ENCODE assay signal across 8 cellular contexts in genomic region chr6:26401987-26402658, GRCh38. TPM values are rescaled to one million over a fixed set of nuclear protein-coding genes. Genes with fewer than 3 reads are reported as not detected.
DNase-seq lines count a peak whose midpoint lies in the region; ATAC-seq, FAIRE-seq and TF ChIP-seq lines count a peak whose summit lies in the region.

BTN3A1 (plus strand) TSS chr6:26402275; CDS start chr6:26405564, 3,289 bp downstream.

- CTCF ChIA-PET in activated B cell treated with CpG ODN at 0.5 μM for 24 hours (lab: Charles Lee): no interaction called here

- peak within 1 kb of the TSS; percentile 79 for H3K4me3 ChIP-seq in ACC112 (ENCODE audit: low read depth, low read length)

- H3K27ac Mint-ChIP-seq in activated B cell treated with CpG ODN at 0.5 μM for 24 hours: peak within 1 kb of the TSS; percentile 98
- peak within 1 kb of the TSS; percentile 100 for H3K27ac Mint-ChIP-seq in central memory CD8-positive, alpha-beta T cell (ENCODE audit: low read depth)

- DNase-seq in NCI-H2227 (lab: John Stamatoyannopoulos, UW; ENCODE audit: unreplicated experiment) (peak; percentile 82), activated B cell treated with CpG ODN at 0.5 μM for 24 hours (peak; percentile 43)
- DNase-seq in central memory CD8-positive, alpha-beta T cell (ENCODE audit: low spot score in 2 of 2): peak; percentile 46 to 70
- peak; percentile 52 for DNase-seq in stimulated activated CD4-positive, alpha-beta T cell treated with anti-CD3 and anti-CD28 coated beads, Interleukin-12 subunit alpha, Interleukin-12 subunit beta, amount 100 ng/mL, for 4 hours

- H3K27me3 ChIP-seq in ACC112 (ENCODE audit: insufficient read depth, low read length): no peaks in the 10 kb centered on the region

- peak; percentile 75 for ATAC-seq in GM18861 (IDR thresholded peaks at IDR 0.05; ENCODE audit: unreplicated experiment)
- peak; percentile 90 for ATAC-seq in HG03066 (IDR thresholded peaks at IDR 0.05; ENCODE audit: low read depth, unreplicated experiment)
- peak; percentile 87 for ATAC-seq in activated B cell treated with CpG ODN at 0.5 μM for 24 hours (ENCODE audit: low read depth)
- ATAC-seq in central memory CD8-positive, alpha-beta T cell (replicated peaks; ENCODE audit: extremely low read depth, poor library complexity, severe bottlenecking): peak; percentile 85

- peaks cover 12% of the 10 kb centered on the region for H3K4me1 ChIP-seq in ACC112 (ENCODE audit: control insufficient read depth, insufficient read depth, low read length, unreplicated experiment)

- intact Hi-C loops in activated B cell treated with CpG ODN at 0.5 μM for 24 hours (cut with micrococcal nuclease): loop anchor here (1.0 to 5.0 kb wide), 6 partner anchors 15 to 120 kb away; partner anchors contain the start of genes BTN2A2, BTN3A2 and BTN3A3

- H3K4me3 Mint-ChIP-seq in activated B cell treated with CpG ODN at 0.5 μM for 24 hours: peak within 1 kb of the TSS; percentile 98
- peak within 1 kb of the TSS; percentile 98 for H3K4me3 Mint-ChIP-seq in central memory CD8-positive, alpha-beta T cell

- no peaks in the 10 kb centered on the region for H3K27me3 Mint-ChIP-seq in activated B cell treated with CpG ODN at 0.5 μM for 24 hours
- no peaks in the 10 kb centered on the region for H3K27me3 Mint-ChIP-seq in central memory CD8-positive, alpha-beta T cell

- no peaks in the 10 kb centered on the region for H3K36me3 ChIP-seq in ACC112 (ENCODE audit: insufficient read depth, low read length)

- H3K36me3 Mint-ChIP-seq in activated B cell treated with CpG ODN at 0.5 μM for 24 hours (ENCODE audit: low read depth): peaks cover 29% of the 10 kb centered on the region
- peaks cover 35% of the 10 kb centered on the region for H3K36me3 Mint-ChIP-seq in central memory CD8-positive, alpha-beta T cell (ENCODE audit: insufficient read depth)

- TF ChIP-seq CTCF in activated B cell treated with CpG ODN at 0.5 μM for 24 hours (IDR thresholded peaks at IDR 0.05): no peak

- H3K9me3 Mint-ChIP-seq in activated B cell treated with CpG ODN at 0.5 μM for 24 hours: no peaks in the 10 kb centered on the region
- no peaks in the 10 kb centered on the region for H3K9me3 Mint-ChIP-seq in central memory CD8-positive, alpha-beta T cell

- peak; percentile 98 for FAIRE-seq in islet of Langerhans (lab: Jason Lieb, UNC)

- no peaks in the 10 kb centered on the region for H3K79me2 ChIP-seq in ACC112 (ENCODE audit: control insufficient read depth, insufficient read depth, low read length, unreplicated experiment)

- H3K4me1 Mint-ChIP-seq in activated B cell treated with CpG ODN at 0.5 μM for 24 hours: peaks cover 65% of the 10 kb centered on the region
- peaks cover 54% of the 10 kb centered on the region for H3K4me1 Mint-ChIP-seq in central memory CD8-positive, alpha-beta T cell

- H2AFZ ChIP-seq in ACC112 (ENCODE audit: low read length, unreplicated experiment): peak within 1 kb of the TSS; percentile 67

- H3K27ac ChIP-seq in ACC112 (ENCODE audit: low read depth, low read length): peak within 1 kb of the TSS; percentile 53

- POLR2A ChIA-PET in activated B cell treated with CpG ODN at 0.5 μM for 24 hours (lab: Charles Lee): interaction anchor here (0.9 to 1.1 kb wide), 2 partner anchors 72 to 135 kb away, joined by 3 to 4 read pairs; no protein-coding TSS in a partner anchor

RNA-seq across cellular contexts. Expression of gene BTN3A1, which starts in this region (rescaled TPM):
- 55.4 and 61.7 TPM in 2 replicates for total RNA-seq in activated B cell treated with CpG ODN at 0.5 μM for 24 hours

Comparison
In these comparisons a context has a peak if more than half of its experiments do, and no peak if none do; other contexts are left out.
1. Peak in every context shown above with its lines: DNase-seq, ATAC-seq, H3K4me3 ChIP-seq and H3K27ac ChIP-seq.